28 cellular contexts compared by ENCODE assay signal in genomic region chr1:17562375-17562774, GRCh38. TPM values are rescaled to one million over a fixed set of nuclear protein-coding genes. Genes with fewer than 3 reads are reported as not detected.
DNase-seq lines count a peak whose midpoint lies in the region; ATAC-seq and TF ChIP-seq lines count a peak whose summit lies in the region.
"Had no signal": no experiment of that assay in that cellular context is flagged by ENCODE, and none has a peak within 500 bp of the region (broad histone marks: within the 10 kb centered on the region; RNA-seq: fewer than 3 reads in every experiment).

No MANE protein-coding gene starts in this region.

- peak overlapping the region; percentile 22 for H3K27ac Mint-ChIP-seq in glutamatergic neuron (ENCODE audit: unreplicated experiment)
- H3K27ac Mint-ChIP-seq: activated T-helper 17 cell treated with anti-CD3 and anti-CD28 coated beads, Interleukin-2, amount 50 U/mL, for 72 hours; immature natural killer cell had no signal

- H3K36me3 ChIP-seq in heart right ventricle (no peaks in the 10 kb centered on the region), rectal smooth muscle tissue (ENCODE audit: control insufficient read depth, insufficient read depth, low read length) (no peaks in the 10 kb centered on the region), uterus (no peaks in the 10 kb centered on the region)
- H3K36me3 ChIP-seq: BLaER1, neutrophil had no signal

- H3K27ac ChIP-seq in heart right ventricle (peak overlapping the region in 9 of 10 donors; percentile 76 to 94 (median 83)), right cardiac atrium (ENCODE audit: low read length) (no peak overlapping the region), rectal smooth muscle tissue (ENCODE audit: low read depth, low read length) (peak overlapping the region; percentile 68), uterus (peak overlapping the region; percentile 76 to 77)
- H3K27ac ChIP-seq: epithelial cell of prostate, HL-60, neutrophil had no signal

- H3K9ac ChIP-seq in rectal smooth muscle tissue (ENCODE audit: low read length), result no peak overlapping the region
- H3K9ac ChIP-seq: BLaER1 had no signal

- no peaks in the 10 kb centered on the region for H3K27me3 ChIP-seq in heart right ventricle
- H3K27me3 ChIP-seq in right cardiac atrium (ENCODE audit: control insufficient read depth, insufficient read depth), result no peaks in the 10 kb centered on the region
- no peaks in the 10 kb centered on the region for H3K27me3 ChIP-seq in rectal smooth muscle tissue (ENCODE audit: control insufficient read depth, insufficient read depth, low read length)
- H3K27me3 ChIP-seq in uterus, result no peaks in the 10 kb centered on the region
- H3K27me3 ChIP-seq: BLaER1 had no signal

- peak overlapping the region; percentile 6 for H3K4me3 Mint-ChIP-seq in glutamatergic neuron (ENCODE audit: unreplicated experiment)
- H3K4me3 Mint-ChIP-seq: activated T-helper 17 cell treated with anti-CD3 and anti-CD28 coated beads, Interleukin-2, amount 50 U/mL, for 72 hours; immature natural killer cell had no signal

- ATAC-seq in heart right ventricle (no peak), right cardiac atrium (no peak), GM18511 (IDR thresholded peaks at IDR 0.05; ENCODE audit: unreplicated experiment) (no peak)
- ATAC-seq: activated T-helper 17 cell treated with anti-CD3 and anti-CD28 coated beads, Interleukin-2, amount 50 U/mL, for 72 hours; GM12878 had no signal

- H3K4me1 ChIP-seq in heart right ventricle (peaks cover 39 to 91% (median 68%) of the 10 kb centered on the region in 9 donors), right cardiac atrium (ENCODE audit: control insufficient read depth, insufficient read depth, low read length) (peaks cover 20% of the 10 kb centered on the region), rectal smooth muscle tissue (ENCODE audit: control insufficient read depth, insufficient read depth, low read length) (peaks cover 33% of the 10 kb centered on the region), uterus (peaks cover 0 to 12% of the 10 kb centered on the region in 2 donors)

- no peaks in the 10 kb centered on the region for H3K36me3 Mint-ChIP-seq in glutamatergic neuron (ENCODE audit: unreplicated experiment)
- H3K36me3 Mint-ChIP-seq: IgD-negative memory B cell, immature natural killer cell had no signal

- 85 to 97% methylated on average over 5 of the region's 5 CpGs for WGBS in heart right ventricle, 2 donors
- 93% methylated on average over 5 of the region's 5 CpGs for WGBS in right cardiac atrium

- DNase-seq in heart right ventricle, result no peak
- DNase-seq in right cardiac atrium, result no peak
- DNase-seq in glutamatergic neuron, result no peak
- DNase-seq in uterus, result no peak
- DNase-seq in D341Med (ENCODE audit: low spot score), result no peak
- DNase-seq in NCI-H774 (lab: John Stamatoyannopoulos, UW), result no peak
- DNase-seq: activated CD4-positive, CD25-positive, alpha-beta regulatory T cell treated with anti-CD3 and anti-CD28 coated beads, Interleukin-2, amount 50 U/mL, for 72 hours; amniotic stem cell; DMS 273 treated with DMSO at 0.1 percent for 48 hours; GDM1; immature natural killer cell; NCI-H2081 treated with DMSO at 0.1 percent for 48 hours; NCI-H524; stimulated activated CD4-positive, alpha-beta T cell treated with anti-CD3 and anti-CD28 coated beads, Interleukin-4, amount 100 ng/mL, for 4 hours; stimulated activated CD8-positive, alpha-beta memory T cell treated with anti-CD3 and anti-CD28 coated beads, Interleukin-4, amount 100 ng/mL, for 48 hours; trophoblast cell had no signal

- no peak overlapping the region for H3K4me3 ChIP-seq in heart right ventricle
- H3K4me3 ChIP-seq in right cardiac atrium (ENCODE audit: low read length), result no peak overlapping the region
- no peak overlapping the region for H3K4me3 ChIP-seq in rectal smooth muscle tissue (ENCODE audit: low read length)
- no peak overlapping the region for H3K4me3 ChIP-seq in uterus
- H3K4me3 ChIP-seq: BLaER1, GM12878, skin epidermis had no signal

- intact Hi-C loops in heart right ventricle (cut with DNase I) (no loop called here), right cardiac atrium (cut with DNase I) (no loop called here), uterus (cut with DNase I; ENCODE audit: low total_unique reads) (no loop called here)

- peaks cover 4% of the 10 kb centered on the region for H3K27me3 Mint-ChIP-seq in glutamatergic neuron (ENCODE audit: unreplicated experiment)

- TF ChIP-seq POLR2A in uterus (IDR thresholded peaks at IDR 0.05), result no peak

- peaks cover 5% of the 10 kb centered on the region for H3K9me3 Mint-ChIP-seq in glutamatergic neuron (ENCODE audit: unreplicated experiment)
- H3K9me3 Mint-ChIP-seq: activated T-helper 17 cell treated with anti-CD3 and anti-CD28 coated beads, Interleukin-2, amount 50 U/mL, for 72 hours; IgD-negative memory B cell; immature natural killer cell had no signal

- H3K9me3 ChIP-seq in heart right ventricle (no peaks in the 10 kb centered on the region), right cardiac atrium (ENCODE audit: control insufficient read depth, low read length) (no peaks in the 10 kb centered on the region), uterus (no peaks in the 10 kb centered on the region)
- H3K9me3 ChIP-seq: BLaER1, neutrophil had no signal

- TF ChIP-seq CTCF in heart right ventricle (IDR thresholded peaks at IDR 0.05) (no peak), glutamatergic neuron (IDR thresholded peaks at IDR 0.05; ENCODE audit: partially characterized antibody, unreplicated experiment) (no peak), uterus (IDR thresholded peaks at IDR 0.05) (no peak)

- peaks cover 47% of the 10 kb centered on the region for H3K4me1 Mint-ChIP-seq in glutamatergic neuron (ENCODE audit: low read depth, unreplicated experiment)
- H3K4me1 Mint-ChIP-seq: activated T-helper 17 cell treated with anti-CD3 and anti-CD28 coated beads, Interleukin-2, amount 50 U/mL, for 72 hours; immature natural killer cell had no signal

RNA-seq across cellular contexts. Expression of gene ARHGEF10L, which starts 22.9 kb away (rescaled TPM):
- total RNA-seq in heart right ventricle (10 to 100 TPM; 45.4 to 65.0 (median 49.4) TPM), right cardiac atrium (10 to 100 TPM; 42.6 to 56.4 (median 55.1) TPM), glutamatergic neuron (ENCODE audit: unreplicated experiment) (89.8 TPM), uterus (10 to 100 TPM in 3 of 4 donors, 1 to 10 TPM in 1; 5.6 to 61.9 (median 19.1) TPM)
- polyA plus RNA-seq in heart right ventricle (10 to 100 TPM; 52.8 to 68.4 TPM), right cardiac atrium (47.9 TPM)
- total RNA-seq: activated CD8-positive, alpha-beta memory T cell treated with anti-CD3 and anti-CD28 coated beads for 36 hours; activated T-helper 17 cell treated with anti-CD3 and anti-CD28 coated beads, Interleukin-2, amount 50 U/mL, for 72 hours; T-helper 2 cell treated with Interferon-gamma antibody and Interleukin-4, amounts not matched to agents 100 ng/mL and 5 ng/mL, for 36 hours had no signal
- polyA plus RNA-seq: IgD-negative memory B cell had no signal
